ENCODE assay signal across 1 cellular context in the genomic region with DNA sequence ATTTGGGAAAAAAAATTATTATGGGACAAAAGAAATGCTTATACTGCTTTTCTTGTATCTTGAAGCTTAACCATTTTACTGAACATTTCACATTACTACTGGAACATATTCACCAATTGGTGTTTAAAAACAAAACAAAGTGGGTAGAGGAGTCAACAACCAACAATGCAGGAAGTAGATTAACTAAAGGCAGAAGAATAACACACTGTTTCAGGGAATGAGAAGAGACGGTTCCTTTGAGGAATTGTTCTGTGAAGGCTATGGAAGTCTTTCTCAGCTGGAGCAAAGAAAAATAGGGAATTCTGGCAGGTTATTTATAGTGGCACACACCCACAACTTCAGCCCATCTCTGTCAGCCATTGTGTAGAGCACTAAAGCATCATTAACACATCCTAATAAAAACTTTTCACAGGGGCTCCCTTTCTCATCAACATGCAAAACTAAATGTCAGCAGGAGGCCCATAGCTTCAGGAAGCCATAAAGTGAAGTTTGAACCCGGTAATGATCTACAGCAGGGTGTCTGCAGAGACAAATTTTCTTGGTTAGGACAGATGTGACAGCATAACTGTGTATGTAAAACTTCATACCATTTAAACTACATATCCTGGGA.
TF ChIP-seq lines count a peak whose summit lies in the region.

No MANE protein-coding gene starts in this region.

TF ChIP-seq in HEK293, 187 proteins besides CTCF, POLR2A, EP300 and RAD21 (continued from another document):
- TF ChIP-seq PRDM6 (tag by site-specific recombination; IDR thresholded peaks at IDR 0.05) (peak; percentile 80), ZNF354C (tag by site-specific recombination; IDR thresholded peaks at IDR 0.05; ENCODE audit: borderline replicate concordance, low read depth) (no peak), ZNF341 (tag by site-specific recombination; IDR thresholded peaks at IDR 0.05; ENCODE audit: low read depth) (no peak), ZNF571 (tag by site-specific recombination; IDR thresholded peaks at IDR 0.05) (no peak), ZNF549 (tag by site-specific recombination; IDR thresholded peaks at IDR 0.05) (no peak), TRIM28 (IDR thresholded peaks at IDR 0.05; ENCODE audit: borderline replicate concordance, low read length) (peak; percentile 47; the same call in 1 of the 2 replicates), ZNF544 (tag by site-specific recombination; IDR thresholded peaks at IDR 0.05) (no peak)
